9 cellular contexts compared by ENCODE assay signal in the genomic region with DNA sequence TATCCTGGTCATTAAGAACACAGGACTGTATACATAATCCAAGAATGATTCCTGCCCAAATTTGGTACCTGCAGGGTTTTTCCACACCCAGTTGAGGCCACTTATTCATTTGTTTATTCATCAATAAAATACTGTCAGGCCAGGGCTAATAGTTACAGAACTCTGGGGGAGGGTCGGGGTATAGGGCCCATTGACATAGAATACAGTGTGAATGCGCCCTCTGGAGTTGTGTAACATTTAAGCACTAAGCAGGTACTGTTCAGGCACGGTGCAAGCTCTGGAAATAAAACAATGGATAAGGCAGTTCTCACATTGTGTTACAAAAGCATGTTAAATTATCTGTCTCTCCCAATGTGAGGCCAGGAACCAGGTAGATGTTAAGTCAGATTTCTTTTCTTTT. TPM values are rescaled to one million over a fixed set of nuclear protein-coding genes. Genes with fewer than 3 reads are reported as not detected.
DNase-seq lines count a peak whose midpoint lies in the region; ATAC-seq, FAIRE-seq and TF ChIP-seq lines count a peak whose summit lies in the region.
"Had no signal": no experiment of that assay in that cellular context is flagged by ENCODE, and none has a peak within 500 bp of the region (broad histone marks: within the 10 kb centered on the region; RNA-seq: fewer than 3 reads in every experiment).

No MANE protein-coding gene starts in this region.

- CTCF ChIA-PET in MCF 10A (lab: Yijun Ruan, JAX) (no interaction called here), mammary epithelial cell (lab: Charles Lee; ENCODE audit: low non-redundant PET) (no interaction called here), SK-N-SH (lab: Yijun Ruan, JAX) (interaction anchor here (1.0 kb wide), 1 partner anchor 28 kb away, joined by 3 read pairs; no protein-coding TSS in a partner anchor)

- no peak overlapping the region for H3K4me3 Mint-ChIP-seq in MCF 10A (ENCODE audit: unreplicated experiment)

- H3K4me3 ChIP-seq in mammary epithelial cell (replicated peaks in 1 of 3; ENCODE audit: insufficient read depth in 1 of 3, low read depth in 2 of 3, low read length in 3 of 3) (no peak overlapping the region), SK-N-SH (ENCODE audit: low read depth in 2 of 2, low read length in 1 of 2) (no peak overlapping the region), small intestine (ENCODE audit: low read depth in 1 of 2, low read length in 2 of 2) (no peak overlapping the region)

- intact Hi-C loops in MCF 10A (cut with micrococcal nuclease) = no loop called here
- intact Hi-C loops in mammary epithelial cell (cut with micrococcal nuclease) = no loop called here

- no peak for TF ChIP-seq EP300 in SK-N-SH (IDR thresholded peaks at IDR 0.05; ENCODE audit: borderline replicate concordance in 1 of 2, low read depth in 1 of 2, low read length in 1 of 2)

- H3K9me2 ChIP-seq in SK-N-SH = no peaks in the 10 kb centered on the region

- H3K27ac Mint-ChIP-seq in MCF 10A (ENCODE audit: low read depth, unreplicated experiment) = no peak overlapping the region

- in situ Hi-C loops in mammary epithelial cell (cut with MboI; ENCODE audit: low sequenced_read_pairs in 2 of 2) = no loop called here

- H3K9me3 ChIP-seq in mammary epithelial cell (replicated peaks; ENCODE audit: insufficient read depth, low read length) = no peaks in the 10 kb centered on the region
- no peaks in the 10 kb centered on the region for H3K9me3 ChIP-seq in SK-N-SH
- H3K9me3 ChIP-seq in small intestine (ENCODE audit: control insufficient read depth, low read depth) = no peaks in the 10 kb centered on the region

- 49% methylated on average over 3 of the region's 3 CpGs for WGBS in mammary epithelial cell (ENCODE audit: low coverage, missing lambda C conversion rate)
- 42% methylated on average over 3 of the region's 3 CpGs for WGBS in SK-N-SH (ENCODE audit: low lambda C conversion rate)
- WGBS in small intestine, 3 donors = 10 to 24% (median 18%) methylated on average over 3 of the region's 3 CpGs

- H3F3A ChIP-seq in SK-N-SH (replicated peaks; ENCODE audit: insufficient read depth) = no peaks in the 10 kb centered on the region

- FAIRE-seq in small intestine (lab: Jason Lieb, UNC) = no peak

- H3K9ac ChIP-seq in mammary epithelial cell (ENCODE audit: insufficient read depth, low read length) = no peak overlapping the region
- no peak overlapping the region for H3K9ac ChIP-seq in SK-N-SH

- H3K79me2 ChIP-seq in mammary epithelial cell (ENCODE audit: insufficient read depth, low read length) = no peaks in the 10 kb centered on the region
- no peaks in the 10 kb centered on the region for H3K79me2 ChIP-seq in SK-N-SH (ENCODE audit: insufficient read depth)

- H3K4me2 ChIP-seq in mammary epithelial cell (ENCODE audit: insufficient read depth, low read depth, low read length) (no peak overlapping the region), SK-N-SH (no peak overlapping the region)

- no peak for TF ChIP-seq CTCF in MCF 10A (IDR thresholded peaks at IDR 0.05; ENCODE audit: unreplicated experiment)
- no peak for TF ChIP-seq CTCF in mammary epithelial cell (conservative IDR thresholded peaks at IDR 0.05 in 1 of 2, IDR thresholded peaks at IDR 0.05 in 1 of 2; ENCODE audit: extremely low read depth in 1 of 2, insufficient read depth in 1 of 2, low read depth in 1 of 2, low read length in 2 of 2)
- TF ChIP-seq CTCF in SK-N-SH (IDR thresholded peaks at IDR 0.05) = 0 out of 2 replicates have a peak, but pooled peaks have one; percentile 17

- DNase-seq in MCF 10A (ENCODE audit: unreplicated experiment) = peak; percentile 33
- DNase-seq in mammary epithelial cell = no peak
- peak; percentile 75 for DNase-seq in NCI-H1092 treated with DMSO at 0.1 percent for 48 hours (lab: John Stamatoyannopoulos, UW)
- DNase-seq in SK-N-SH = peak; percentile 21
- peak; percentile 8 for DNase-seq in small intestine

- POLR2A ChIA-PET in MCF 10A (lab: Yijun Ruan, JAX) = no interaction called here
- POLR2A ChIA-PET in SK-N-SH (lab: Yijun Ruan, JAX) = no interaction called here

- H3K27ac ChIP-seq in mammary epithelial cell (ENCODE audit: insufficient read depth, low read depth, low read length) (no peak overlapping the region), SK-N-SH (ENCODE audit: low read depth in 2 of 2, low read length in 1 of 2) (no peak overlapping the region), small intestine (ENCODE audit: low read depth in 1 of 2, low read length in 1 of 2) (no peak overlapping the region)
- H3K27ac ChIP-seq: HL-60 had no signal

- dilution Hi-C loops in mammary epithelial cell (cut with HindIII; ENCODE audit: low sequenced_read_pairs) = no loop called here

- peak; percentile 40 for TF ChIP-seq RAD21 in SK-N-SH (IDR thresholded peaks at IDR 0.05; ENCODE audit: low read length)

- H3K27me3 ChIP-seq in mammary epithelial cell (ENCODE audit: insufficient read depth, low read length) (no peaks in the 10 kb centered on the region), SK-N-SH (ENCODE audit: insufficient read depth) (no peaks in the 10 kb centered on the region), small intestine (ENCODE audit: control insufficient read depth in 2 of 2, insufficient read depth in 2 of 2, low read length in 2 of 2) (no peaks in the 10 kb centered on the region)

- H4K20me1 ChIP-seq in mammary epithelial cell (ENCODE audit: insufficient read depth, low read length) = no peaks in the 10 kb centered on the region
- no peaks in the 10 kb centered on the region for H4K20me1 ChIP-seq in SK-N-SH (ENCODE audit: insufficient read depth)

- H3K36me3 Mint-ChIP-seq in MCF 10A (ENCODE audit: insufficient read depth, unreplicated experiment) = no peaks in the 10 kb centered on the region

- H3K9me3 Mint-ChIP-seq in MCF 10A (ENCODE audit: unreplicated experiment) = no peaks in the 10 kb centered on the region

- no peaks in the 10 kb centered on the region for H3K4me1 Mint-ChIP-seq in MCF 10A (ENCODE audit: insufficient read depth, unreplicated experiment)

- no peaks in the 10 kb centered on the region for H3K27me3 Mint-ChIP-seq in MCF 10A (ENCODE audit: insufficient read depth, unreplicated experiment)

- no peak for ATAC-seq in GM18858 (IDR thresholded peaks at IDR 0.05; ENCODE audit: unreplicated experiment)
- no peak for ATAC-seq in GM19455 (IDR thresholded peaks at IDR 0.05; ENCODE audit: unreplicated experiment)
- no peak for ATAC-seq in GM19452 (IDR thresholded peaks at IDR 0.05; ENCODE audit: unreplicated experiment)

- no peaks in the 10 kb centered on the region for H3K36me3 ChIP-seq in mammary epithelial cell (ENCODE audit: insufficient read depth, low read length)
- no peaks in the 10 kb centered on the region for H3K36me3 ChIP-seq in SK-N-SH (replicated peaks in 1 of 2; ENCODE audit: control insufficient read depth in 1 of 2, insufficient read depth in 2 of 2, low read length in 1 of 2)
- no peaks in the 10 kb centered on the region for H3K36me3 ChIP-seq in small intestine (ENCODE audit: control insufficient read depth in 2 of 2, insufficient read depth in 2 of 2, low read length in 2 of 2)

- H3K4me1 ChIP-seq in mammary epithelial cell (ENCODE audit: insufficient read depth, low read length) (no peaks in the 10 kb centered on the region), SK-N-SH (ENCODE audit: control insufficient read depth in 1 of 2, insufficient read depth in 2 of 2, low read depth in 1 of 2, low read length in 1 of 2) (no peaks in the 10 kb centered on the region), small intestine (ENCODE audit: control insufficient read depth in 2 of 2, insufficient read depth in 1 of 2, low read depth in 1 of 2, low read length in 1 of 2) (no peaks in the 10 kb centered on the region)

- BruUV-seq in MCF 10A (replicated peaks; lab: Mats Ljungman, UMichigan) (no TSS peak), mammary epithelial cell (replicated peaks; lab: Mats Ljungman, UMichigan) (no TSS peak)

- H2AFZ ChIP-seq in mammary epithelial cell (ENCODE audit: low read depth, low read length) (no peak overlapping the region), SK-N-SH (ENCODE audit: low read depth) (no peak overlapping the region)

TF ChIP-seq in SK-N-SH, 30 proteins besides CTCF, POLR2A, EP300 and RAD21:
- no peak for TF ChIP-seq SMC3 (IDR thresholded peaks at IDR 0.05; ENCODE audit: low read depth, low read length)
- TF ChIP-seq, protein P1, sequence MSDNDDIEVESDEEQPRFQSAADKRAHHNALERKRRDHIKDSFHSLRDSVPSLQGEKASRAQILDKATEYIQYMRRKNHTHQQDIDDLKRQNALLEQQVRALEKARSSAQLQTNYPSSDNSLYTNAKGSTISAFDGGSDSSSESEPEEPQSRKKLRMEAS (IDR thresholded peaks at IDR 0.05; ENCODE audit: low read depth) = no peak
- TF ChIP-seq ELF1 (IDR thresholded peaks at IDR 0.05) = no peak
- TF ChIP-seq NFIC (IDR thresholded peaks at IDR 0.05; ENCODE audit: borderline replicate concordance) = no peak
- TF ChIP-seq, protein P2, sequence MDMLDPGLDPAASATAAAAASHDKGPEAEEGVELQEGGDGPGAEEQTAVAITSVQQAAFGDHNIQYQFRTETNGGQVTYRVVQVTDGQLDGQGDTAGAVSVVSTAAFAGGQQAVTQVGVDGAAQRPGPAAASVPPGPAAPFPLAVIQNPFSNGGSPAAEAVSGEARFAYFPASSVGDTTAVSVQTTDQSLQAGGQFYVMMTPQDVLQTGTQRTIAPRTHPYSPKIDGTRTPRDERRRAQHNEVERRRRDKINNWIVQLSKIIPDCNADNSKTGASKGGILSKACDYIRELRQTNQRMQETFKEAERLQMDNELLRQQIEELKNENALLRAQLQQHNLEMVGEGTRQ (IDR thresholded peaks at IDR 0.05; ENCODE audit: borderline replicate concordance, low read depth, low read length) = no peak

RNA-seq across cellular contexts. Expression of gene LRBA, which starts 30.8 kb away (rescaled TPM):
- total RNA-seq in MCF 10A (2022) = 64.5 and 65.1 TPM in 2 replicates
- 100 to 1,000 TPM in 1 of 2 donors, 10 to 100 TPM in 1; 63.3 to 108 TPM for total RNA-seq in mammary epithelial cell
- polyA plus RNA-seq in mammary epithelial cell = 36.9 TPM
- 226 TPM for polyA minus RNA-seq in mammary epithelial cell
- 11.4 and 14.5 TPM in 2 replicates for polyA plus RNA-seq in SK-N-SH (2012; rRNA removed)
- polyA plus RNA-seq in SK-N-SH (2012; cell fraction: cytosol; rRNA removed) = 11.6 and 13.7 TPM in 2 replicates
- 11.9 and 14.3 TPM in 2 replicates for polyA plus RNA-seq in SK-N-SH (2012; cell fraction: nucleus; rRNA removed)
- polyA plus RNA-seq in small intestine = 10 to 100 TPM; 14.9 to 22.5 (median 16.8) TPM

RNA-seq across cellular contexts. Expression of gene RPS3A, which starts 53.5 kb away (rescaled TPM):
- total RNA-seq in MCF 10A (2022) (2,661 and 2,955 TPM in 2 replicates), mammary epithelial cell (1,000 to 10,000 TPM; 1,437 to 1,463 TPM)
- polyA plus RNA-seq in mammary epithelial cell (1,779 TPM), SK-N-SH (2012; rRNA removed) (2,161 and 2,650 TPM in 2 replicates), small intestine (1,000 to 10,000 TPM; 2,060 to 4,469 (median 3,848) TPM)
- 497 TPM for polyA minus RNA-seq in mammary epithelial cell
- 3,674 and 5,275 TPM in 2 replicates for polyA plus RNA-seq in SK-N-SH (2012; cell fraction: cytosol; rRNA removed)
- 478 and 580 TPM in 2 replicates for polyA plus RNA-seq in SK-N-SH (2012; cell fraction: nucleus; rRNA removed)
